11 cellular contexts compared by ENCODE assay signal in genomic region chr10:7239312-7239985, GRCh38.
DNase-seq lines count a peak whose midpoint lies in the region; ATAC-seq and TF ChIP-seq lines count a peak whose summit lies in the region.
"Had no signal": no experiment of that assay in that cellular context is flagged by ENCODE, and none has a peak within 500 bp of the region (broad histone marks: within the 10 kb centered on the region; RNA-seq: fewer than 3 reads in every experiment).

No MANE protein-coding gene starts in this region.

- DNase-seq in activated CD4-positive, alpha-beta T cell treated with anti-CD3 and anti-CD28 coated beads for 36 hours, result peak; percentile 60
- DNase-seq in activated CD4-positive, alpha-beta T cell treated with anti-CD3 and anti-CD28 coated beads for 1 hour, result no peak
- peak in 1 of 9 donors; percentile 40 for DNase-seq in naive thymus-derived CD4-positive, alpha-beta T cell
- no peak for DNase-seq in COLO829 (ENCODE audit: low spot score)
- DNase-seq in osteoblast (ENCODE audit: insufficient read length, low spot score, missing footprints), result no peak
- DNase-seq in NCI-H1436 (lab: John Stamatoyannopoulos, UW), result no peak
- DNase-seq: NCI-H2081 had no signal

- H3K9me3 Mint-ChIP-seq in activated CD4-positive, alpha-beta T cell treated with anti-CD3 and anti-CD28 coated beads for 36 hours (ENCODE audit: low read depth), result peaks cover 10% of the 10 kb centered on the region
- peaks cover 0 to 16% (median 6%) of the 10 kb centered on the region in 11 donors for H3K9me3 Mint-ChIP-seq in naive thymus-derived CD4-positive, alpha-beta T cell

- CTCF ChIA-PET in activated CD4-positive, alpha-beta T cell treated with anti-CD3 and anti-CD28 coated beads for 36 hours (lab: Charles Lee), result interaction anchor here (0.6 to 0.8 kb wide), 2 partner anchors 39 to 83 kb away, joined by 3 read pairs; no protein-coding TSS in a partner anchor
- CTCF ChIA-PET in naive thymus-derived CD4-positive, alpha-beta T cell (lab: Charles Lee), result no interaction called here

- H3K4me3 Mint-ChIP-seq in activated CD4-positive, alpha-beta T cell treated with anti-CD3 and anti-CD28 coated beads for 36 hours, result no peak overlapping the region
- peak overlapping the region in 1 of 10 donors; percentile 35 for H3K4me3 Mint-ChIP-seq in naive thymus-derived CD4-positive, alpha-beta T cell

- peak; percentile 92 for ATAC-seq in activated CD4-positive, alpha-beta T cell treated with anti-CD3 and anti-CD28 coated beads for 36 hours
- ATAC-seq in GM21515 (IDR thresholded peaks at IDR 0.05; ENCODE audit: unreplicated experiment) (peak; percentile 66), HG03196 (IDR thresholded peaks at IDR 0.05; ENCODE audit: unreplicated experiment) (peak; percentile 54)
- peak; percentile 46 for ATAC-seq in naive thymus-derived CD4-positive, alpha-beta T cell

- H3K36me3 Mint-ChIP-seq in activated CD4-positive, alpha-beta T cell treated with anti-CD3 and anti-CD28 coated beads for 36 hours (ENCODE audit: low read depth), result peaks cover 72% of the 10 kb centered on the region
- peaks cover 20 to 89% (median 80%) of the 10 kb centered on the region in 5 donors for H3K36me3 Mint-ChIP-seq in naive thymus-derived CD4-positive, alpha-beta T cell

- H3K27ac ChIP-seq in naive thymus-derived CD4-positive, alpha-beta T cell (ENCODE audit: low read depth, low read length), result no peak overlapping the region
- no peak overlapping the region for H3K27ac ChIP-seq in osteoblast (ENCODE audit: low read depth, low read length)
- H3K27ac ChIP-seq: suprapubic skin, VCaP had no signal

- H3K9me3 ChIP-seq in naive thymus-derived CD4-positive, alpha-beta T cell (ENCODE audit: control insufficient read depth in 2 of 3, low read length in 3 of 3), result no peaks in the 10 kb centered on the region
- peaks cover 2% of the 10 kb centered on the region for H3K9me3 ChIP-seq in osteoblast (ENCODE audit: low read depth, low read length)
- H3K9me3 ChIP-seq: suprapubic skin had no signal

- peaks cover 3% of the 10 kb centered on the region for H3K27me3 Mint-ChIP-seq in activated CD4-positive, alpha-beta T cell treated with anti-CD3 and anti-CD28 coated beads for 36 hours
- H3K27me3 Mint-ChIP-seq in naive thymus-derived CD4-positive, alpha-beta T cell, result no peaks in the 10 kb centered on the region

- peaks cover 34% of the 10 kb centered on the region for H3K4me1 Mint-ChIP-seq in activated CD4-positive, alpha-beta T cell treated with anti-CD3 and anti-CD28 coated beads for 36 hours
- peaks cover 35 to 76% (median 51%) of the 10 kb centered on the region in 7 donors for H3K4me1 Mint-ChIP-seq in naive thymus-derived CD4-positive, alpha-beta T cell

- H3K4me1 ChIP-seq in naive thymus-derived CD4-positive, alpha-beta T cell (ENCODE audit: control insufficient read depth in 2 of 2, insufficient read depth in 2 of 2, low read length in 2 of 2), result peaks cover 8 to 12% of the 10 kb centered on the region in 2 donors
- no peaks in the 10 kb centered on the region for H3K4me1 ChIP-seq in osteoblast (ENCODE audit: insufficient read depth, low read length)
- H3K4me1 ChIP-seq: suprapubic skin had no signal

- H3K79me2 ChIP-seq in osteoblast (ENCODE audit: insufficient read depth, low read length), result no peaks in the 10 kb centered on the region

- H3K36me3 ChIP-seq in naive thymus-derived CD4-positive, alpha-beta T cell (ENCODE audit: control insufficient read depth in 2 of 3, insufficient read depth in 3 of 3, low read length in 3 of 3), result peaks cover 0 to 30% (median 4%) of the 10 kb centered on the region in 3 experiments
- no peaks in the 10 kb centered on the region for H3K36me3 ChIP-seq in osteoblast (ENCODE audit: insufficient read depth, low read length)
- H3K36me3 ChIP-seq: suprapubic skin had no signal

- H3K4me3 ChIP-seq in naive thymus-derived CD4-positive, alpha-beta T cell (ENCODE audit: low read length), result no peak overlapping the region
- H3K4me3 ChIP-seq in osteoblast (ENCODE audit: insufficient read depth, low read length), result no peak overlapping the region
- H3K4me3 ChIP-seq: suprapubic skin had no signal

- intact Hi-C loops in activated CD4-positive, alpha-beta T cell treated with anti-CD3 and anti-CD28 coated beads for 36 hours (cut with DNase I, micrococcal nuclease), result loop anchor here (1.0 to 5.0 kb wide), 4 partner anchors 17 to 52 kb away; no protein-coding TSS in a partner anchor
- intact Hi-C loops in naive thymus-derived CD4-positive, alpha-beta T cell (cut with micrococcal nuclease), result loop anchor here in 1 of 2 donors (1.0 to 2.0 kb wide), 3 partner anchors 17 to 47 kb away; no protein-coding TSS in a partner anchor

- POLR2A ChIA-PET in activated CD4-positive, alpha-beta T cell treated with anti-CD3 and anti-CD28 coated beads for 36 hours (lab: Charles Lee), result no interaction called here
- POLR2A ChIA-PET in naive thymus-derived CD4-positive, alpha-beta T cell (lab: Charles Lee), result no interaction called here

- TF ChIP-seq CTCF in osteoblast (IDR thresholded peaks at IDR 0.05; ENCODE audit: extremely low read depth, low read depth, low read length), result no peak

- H3K27ac Mint-ChIP-seq in activated CD4-positive, alpha-beta T cell treated with anti-CD3 and anti-CD28 coated beads for 36 hours, result peak overlapping the region; percentile 26
- H3K27ac Mint-ChIP-seq in naive thymus-derived CD4-positive, alpha-beta T cell, result peak overlapping the region in 2 of 9 donors; percentile 6 to 28

- H2AFZ ChIP-seq in osteoblast (ENCODE audit: low read length), result no peak overlapping the region

- no peak overlapping the region for H3K4me2 ChIP-seq in osteoblast (ENCODE audit: insufficient read depth, low read length)

- H4K20me1 ChIP-seq in osteoblast (ENCODE audit: insufficient read depth, low read length), result no peaks in the 10 kb centered on the region

- H3K27me3 ChIP-seq in naive thymus-derived CD4-positive, alpha-beta T cell (ENCODE audit: control insufficient read depth in 2 of 2, insufficient read depth in 2 of 2, low read length in 2 of 2), result no peaks in the 10 kb centered on the region
- no peaks in the 10 kb centered on the region for H3K27me3 ChIP-seq in osteoblast (ENCODE audit: insufficient read depth, low read length)
- H3K27me3 ChIP-seq: suprapubic skin had no signal
